In the genomic region with DNA sequence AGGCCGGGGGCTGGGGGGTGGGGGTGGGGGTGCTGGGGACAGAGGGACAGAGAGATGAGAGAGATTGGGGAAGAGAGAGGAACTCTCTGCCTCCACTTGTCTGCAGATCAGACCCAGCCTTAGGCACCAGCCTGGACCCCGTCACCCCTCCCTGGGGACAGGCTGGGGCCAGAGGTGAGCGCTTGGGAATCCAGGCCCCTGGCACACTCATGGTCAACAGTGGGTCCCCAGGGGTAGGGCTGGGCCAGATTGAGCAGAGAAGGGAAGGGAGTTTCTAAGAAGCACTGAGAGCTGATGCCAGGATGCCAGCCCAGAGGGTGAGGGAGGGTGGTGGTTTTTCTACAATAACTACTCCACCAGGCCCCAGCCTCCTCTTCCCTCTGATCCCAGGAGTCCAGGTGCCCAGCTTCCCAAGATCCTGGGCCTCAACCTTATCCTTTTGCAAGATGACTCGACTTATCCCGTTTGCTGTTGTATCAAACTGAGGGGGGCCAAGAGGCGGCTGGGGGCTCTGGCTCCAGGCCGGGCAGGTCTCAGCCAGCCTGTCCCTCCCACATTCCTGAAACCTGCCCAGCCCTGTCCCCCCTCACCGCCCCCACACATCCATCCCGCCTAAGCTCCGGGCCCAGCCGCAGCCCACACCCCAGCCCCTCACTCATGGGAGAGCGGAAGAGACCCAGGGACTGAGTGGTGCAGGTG, we compare ENCODE assay signal across 1 cellular context.
TF ChIP-seq lines count a peak whose summit lies in the region.

No MANE protein-coding gene starts in this region.

TF ChIP-seq in WTC11, 78 proteins besides CTCF, POLR2A, EP300 and RAD21:
- TF ChIP-seq HMGA2 (CRISPR knock-in tag; IDR thresholded peaks at IDR 0.05) = no peak
- TF ChIP-seq ZNF263 (CRISPR knock-in tag; IDR thresholded peaks at IDR 0.05; ENCODE audit: low read depth) = no peak
- TF ChIP-seq, protein P1, sequence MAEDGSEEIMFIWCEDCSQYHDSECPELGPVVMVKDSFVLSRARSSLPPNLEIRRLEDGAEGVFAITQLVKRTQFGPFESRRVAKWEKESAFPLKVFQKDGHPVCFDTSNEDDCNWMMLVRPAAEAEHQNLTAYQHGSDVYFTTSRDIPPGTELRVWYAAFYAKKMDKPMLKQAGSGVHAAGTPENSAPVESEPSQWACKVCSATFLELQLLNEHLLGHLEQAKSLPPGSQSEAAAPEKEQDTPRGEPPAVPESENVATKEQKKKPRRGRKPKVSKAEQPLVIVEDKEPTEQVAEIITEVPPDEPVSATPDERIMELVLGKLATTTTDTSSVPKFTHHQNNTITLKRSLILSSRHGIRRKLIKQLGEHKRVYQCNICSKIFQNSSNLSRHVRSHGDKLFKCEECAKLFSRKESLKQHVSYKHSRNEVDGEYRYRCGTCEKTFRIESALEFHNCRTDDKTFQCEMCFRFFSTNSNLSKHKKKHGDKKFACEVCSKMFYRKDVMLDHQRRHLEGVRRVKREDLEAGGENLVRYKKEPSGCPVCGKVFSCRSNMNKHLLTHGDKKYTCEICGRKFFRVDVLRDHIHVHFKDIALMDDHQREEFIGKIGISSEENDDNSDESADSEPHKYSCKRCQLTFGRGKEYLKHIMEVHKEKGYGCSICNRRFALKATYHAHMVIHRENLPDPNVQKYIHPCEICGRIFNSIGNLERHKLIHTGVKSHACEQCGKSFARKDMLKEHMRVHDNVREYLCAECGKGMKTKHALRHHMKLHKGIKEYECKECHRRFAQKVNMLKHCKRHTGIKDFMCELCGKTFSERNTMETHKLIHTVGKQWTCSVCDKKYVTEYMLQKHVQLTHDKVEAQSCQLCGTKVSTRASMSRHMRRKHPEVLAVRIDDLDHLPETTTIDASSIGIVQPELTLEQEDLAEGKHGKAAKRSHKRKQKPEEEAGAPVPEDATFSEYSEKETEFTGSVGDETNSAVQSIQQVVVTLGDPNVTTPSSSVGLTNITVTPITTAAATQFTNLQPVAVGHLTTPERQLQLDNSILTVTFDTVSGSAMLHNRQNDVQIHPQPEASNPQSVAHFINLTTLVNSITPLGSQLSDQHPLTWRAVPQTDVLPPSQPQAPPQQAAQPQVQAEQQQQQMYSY (CRISPR knock-in tag; IDR thresholded peaks at IDR 0.05) = no peak
- TF ChIP-seq, protein P2, sequence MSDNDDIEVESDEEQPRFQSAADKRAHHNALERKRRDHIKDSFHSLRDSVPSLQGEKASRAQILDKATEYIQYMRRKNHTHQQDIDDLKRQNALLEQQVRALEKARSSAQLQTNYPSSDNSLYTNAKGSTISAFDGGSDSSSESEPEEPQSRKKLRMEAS (CRISPR knock-in tag; IDR thresholded peaks at IDR 0.05) = no peak
- TF ChIP-seq NR1H2 (CRISPR knock-in tag; IDR thresholded peaks at IDR 0.05) = no peak
- TF ChIP-seq ZNF232 (CRISPR knock-in tag; IDR thresholded peaks at IDR 0.05) = no peak
- no peak for TF ChIP-seq RELA (CRISPR knock-in tag; IDR thresholded peaks at IDR 0.05; ENCODE audit: borderline replicate concordance)
- TF ChIP-seq, protein P3, sequence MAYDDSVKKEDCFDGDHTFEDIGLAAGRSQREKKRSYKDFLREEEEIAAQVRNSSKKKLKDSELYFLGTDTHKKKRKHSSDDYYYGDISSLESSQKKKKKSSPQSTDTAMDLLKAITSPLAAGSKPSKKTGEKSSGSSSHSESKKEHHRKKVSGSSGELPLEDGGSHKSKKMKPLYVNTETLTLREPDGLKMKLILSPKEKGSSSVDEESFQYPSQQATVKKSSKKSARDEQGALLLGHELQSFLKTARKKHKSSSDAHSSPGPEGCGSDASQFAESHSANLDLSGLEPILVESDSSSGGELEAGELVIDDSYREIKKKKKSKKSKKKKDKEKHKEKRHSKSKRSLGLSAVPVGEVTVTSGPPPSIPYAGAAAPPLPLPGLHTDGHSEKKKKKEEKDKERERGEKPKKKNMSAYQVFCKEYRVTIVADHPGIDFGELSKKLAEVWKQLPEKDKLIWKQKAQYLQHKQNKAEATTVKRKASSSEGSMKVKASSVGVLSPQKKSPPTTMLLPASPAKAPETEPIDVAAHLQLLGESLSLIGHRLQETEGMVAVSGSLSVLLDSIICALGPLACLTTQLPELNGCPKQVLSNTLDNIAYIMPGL (CRISPR knock-in tag; IDR thresholded peaks at IDR 0.05) = no peak
- TF ChIP-seq NR2C2 (CRISPR knock-in tag; IDR thresholded peaks at IDR 0.05) = no peak
- no peak for TF ChIP-seq SOX15 (CRISPR knock-in tag; IDR thresholded peaks at IDR 0.05)
- TF ChIP-seq MXD4 (CRISPR knock-in tag; IDR thresholded peaks at IDR 0.05; ENCODE audit: borderline replicate concordance) = no peak
- no peak for TF ChIP-seq FOXJ3 (CRISPR knock-in tag; IDR thresholded peaks at IDR 0.05; ENCODE audit: borderline replicate concordance)
- no peak for TF ChIP-seq ZNF317 (CRISPR knock-in tag; IDR thresholded peaks at IDR 0.05; ENCODE audit: borderline replicate concordance, low read depth)
- TF ChIP-seq TP53 (CRISPR knock-in tag; IDR thresholded peaks at IDR 0.05) = no peak
